ENCODE assay signal across 26 cellular contexts in the genomic region with DNA sequence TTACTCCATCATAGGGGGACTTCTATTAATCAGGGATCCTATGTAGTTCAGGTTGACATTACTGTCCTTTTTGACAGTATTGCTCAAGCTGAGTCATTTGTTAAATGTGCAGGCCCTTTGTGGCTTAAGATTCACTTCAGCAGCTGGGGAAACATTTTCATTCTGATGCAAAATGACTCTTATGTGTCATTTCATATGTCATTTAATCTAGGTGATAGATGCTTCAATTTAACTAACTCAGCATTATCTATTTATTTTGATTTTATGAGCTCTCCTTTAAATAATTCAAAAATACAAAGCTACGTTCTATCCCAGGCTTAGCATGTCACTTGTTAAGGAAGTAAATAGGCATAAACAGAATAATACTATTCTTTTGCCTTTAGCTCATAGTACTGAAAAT.
"Had no signal": no experiment of that assay in that cellular context is flagged by ENCODE, and none has a peak within 500 bp of the region (broad histone marks: within the 10 kb centered on the region; RNA-seq: fewer than 3 reads in every experiment).

No MANE protein-coding gene starts in this region.

- H3K9me3 ChIP-seq: colonic mucosa, psoas muscle had no signal

- H3K27ac ChIP-seq: brain microvascular endothelial cell, colonic mucosa, epithelial cell of prostate, hepatocyte, neural progenitor cell, psoas muscle, skin epidermis, tibial nerve had no signal

- H3K79me2 ChIP-seq: hepatocyte had no signal

- H3K9ac ChIP-seq: neural progenitor cell had no signal

- H3K4me2 ChIP-seq: hepatocyte, neural progenitor cell had no signal

- FAIRE-seq: islet of Langerhans, TTC549, urothelium cell line had no signal

- H3K36me3 ChIP-seq: brain microvascular endothelial cell, colonic mucosa, neural progenitor cell, tibial nerve had no signal

- ATAC-seq: activated T-helper 17 cell treated with anti-CD3 and anti-CD28 coated beads, Interleukin-2, amount 50 U/mL, for 72 hours; left cardiac atrium; mucosa of descending colon; psoas muscle; right cardiac atrium had no signal

- H3K27me3 ChIP-seq: brain microvascular endothelial cell, colonic mucosa, hepatocyte, neural progenitor cell, tibial nerve had no signal

- DNase-seq: activated B cell treated with CpG ODN at 0.5 μM for 24 hours; activated CD4-positive, alpha-beta memory T cell treated with anti-CD3 and anti-CD28 coated beads for 36 hours; activated CD4-positive, alpha-beta T cell treated with anti-CD3 and anti-CD28 coated beads for 4 hours; activated naive CD4-positive, alpha-beta T cell treated with anti-CD3 and anti-CD28 coated beads for 36 hours; activated T-cell treated with anti-CD3 and anti-CD28 coated beads for 4 hours; aorta; brain microvascular endothelial cell; central memory CD4-positive, alpha-beta T cell; colonic mucosa; endodermal cell; foreskin fibroblast; left cardiac atrium; mesenchymal stem cell; mucosa of descending colon; naive B cell; psoas muscle; right cardiac atrium had no signal

- H3K4me3 ChIP-seq: colonic mucosa, hepatocyte, mucosa of descending colon, neural progenitor cell, psoas muscle, skin epidermis, tibial nerve had no signal

- H3K4me1 ChIP-seq: colonic mucosa, neural progenitor cell, psoas muscle, tibial nerve had no signal

- H2AFZ ChIP-seq: hepatocyte, neural progenitor cell had no signal
